8 cellular contexts compared by ENCODE assay signal in genomic region chr7:92244803-92245486, GRCh38. TPM values are rescaled to one million over a fixed set of nuclear protein-coding genes. Genes with fewer than 3 reads are reported as not detected.
A peak's percentile ranks its signal among the peaks of the same experiment; 100 is the strongest.
DNase-seq lines count a peak whose midpoint lies in the region; ATAC-seq, FAIRE-seq and TF ChIP-seq lines count a peak whose summit lies in the region.

No MANE protein-coding gene starts in this region.

- intact Hi-C loops in head of caudate nucleus (cut with DNase I) = loop anchor here (5.0 to 10.0 kb wide), 3 partner anchors 50 to 180 kb away; partner anchors contain the start of gene CYP51A1

- ATAC-seq in RWPE2 (ENCODE audit: low read depth) = no peak

- H3K14ac ChIP-seq in H1 (ENCODE audit: insufficient read length) = no peak overlapping the region

- H4K20me1 ChIP-seq in H1 (replicated peaks in 1 of 2; ENCODE audit: control insufficient read depth in 1 of 2, insufficient read depth in 2 of 2, low read length in 2 of 2) = peaks cover 0 to 5% of the 10 kb centered on the region in 2 experiments

- H2AK5ac ChIP-seq in H1 (ENCODE audit: low read depth, low read length) = no peak overlapping the region

- POLR2A ChIA-PET in H1 (lab: Charles Lee; ENCODE audit: partially characterized antibody) = interaction anchor here (0.6 to 2.3 kb wide), 20 partner anchors 8 to 283 kb away, joined by 3 to 12 read pairs (median 4); partner anchors contain the start of genes CYP51A1, GATAD1, PEX1 and RBM48

- H3K27me3 ChIP-seq in RWPE2 (ENCODE audit: insufficient read depth, poor library complexity, severe bottlenecking) = no peaks in the 10 kb centered on the region
- H3K27me3 ChIP-seq in H1 (replicated peaks in 1 of 4; ENCODE audit: control insufficient read depth in 3 of 4, extremely low read depth in 1 of 4, insufficient read depth in 3 of 4, low read length in 3 of 4) = no peaks in the 10 kb centered on the region
- H3K27me3 ChIP-seq in muscle layer of colon (ENCODE audit: control insufficient read depth in 1 of 2, insufficient read depth in 2 of 2, low read length in 2 of 2) = no peaks in the 10 kb centered on the region

- H2BK15ac ChIP-seq in H1 (ENCODE audit: low read length) = no peak overlapping the region

- H3K56ac ChIP-seq in H1 (replicated peaks; ENCODE audit: insufficient read length, low read depth, low read length) = no peak overlapping the region

- H3K4me1 Mint-ChIP-seq in HFFc6 (ENCODE audit: low read depth) = peaks cover 35% of the 10 kb centered on the region

- H4K5ac ChIP-seq in H1 (ENCODE audit: insufficient read length, low read depth, low read length) = no peak overlapping the region

- H3K36me3 ChIP-seq in RWPE2 (ENCODE audit: low read depth) (peaks cover 37% of the 10 kb centered on the region), H1 (ENCODE audit: control insufficient read depth in 2 of 4, insufficient read depth in 4 of 4, low read length in 3 of 4) (peaks cover 0 to 19% (median 3%) of the 10 kb centered on the region in 4 experiments; a peak in 2 of 8 replicates), muscle layer of colon (ENCODE audit: insufficient read depth, low read length) (no peaks in the 10 kb centered on the region)

- peak overlapping the region; percentile 74 for H2AFZ ChIP-seq in H1 (ENCODE audit: low read length)

- H3K4me3 Mint-ChIP-seq in HFFc6 = peak overlapping the region; percentile 98

- TF ChIP-seq CTCF in HFFc6 (IDR thresholded peaks at IDR 0.05) (no peak; the same call in 1 of the 2 replicates), RWPE2 (IDR thresholded peaks at IDR 0.05; ENCODE audit: poor library complexity, severe bottlenecking) (no peak), H1 (IDR thresholded peaks at IDR 0.05; ENCODE audit: control extremely low read depth in 1 of 3, insufficient read depth in 1 of 3, low read depth in 1 of 3, low read length in 3 of 3) (no peak)

- no peak overlapping the region for H2BK12ac ChIP-seq in H1 (ENCODE audit: low read depth, low read length)

- peaks cover 4 to 53% of the 10 kb centered on the region in 2 experiments; a peak in 3 of 4 replicates for H3K79me2 ChIP-seq in H1 (ENCODE audit: control insufficient read depth in 1 of 2, insufficient read depth in 2 of 2, low read length in 2 of 2)

- CTCF ChIA-PET in H1 (lab: Charles Lee; ENCODE audit: partially characterized antibody) = interaction anchor here (1.0 to 2.0 kb wide), 6 partner anchors 15 to 365 kb away, joined by 3 to 9 read pairs (median 4); partner anchors contain the start of genes GATAD1 and LRRD1

- H3K27ac Mint-ChIP-seq in HFFc6 = peak overlapping the region; percentile 100

- peak overlapping the region; percentile 38; the same call in 1 of the 2 replicates for H3K18ac ChIP-seq in H1 (ENCODE audit: extremely low read depth, low read length)

- H2BK20ac ChIP-seq in H1 (ENCODE audit: low read length) = no peak overlapping the region

- DNase-seq in HFFc6 (peak; percentile 15), RWPE2 (ENCODE audit: low spot score) (no peak), H1 (ENCODE audit: low read depth in 1 of 2, low spot score in 2 of 2) (no peak), ureter (ENCODE audit: low spot score) (no peak), retina (no peak), head of caudate nucleus (no peak)

- H3K27ac ChIP-seq in RWPE2 (ENCODE audit: poor library complexity, severe bottlenecking) (peak overlapping the region; percentile 68), H1 (ENCODE audit: low read depth, low read length) (peak overlapping the region; percentile 47; the same call in 1 of the 2 replicates), muscle layer of colon (ENCODE audit: low read depth, low read length) (peak overlapping the region; percentile 98)

- TF ChIP-seq POLR2A in H1 (IDR thresholded peaks at IDR 0.05; ENCODE audit: control extremely low read depth in 1 of 2, low read depth in 2 of 2, low read length in 2 of 2) = no peak

- TF ChIP-seq RAD21 in H1 (IDR thresholded peaks at IDR 0.05 in 1 of 2, conservative IDR thresholded peaks at IDR 0.05 in 1 of 2; ENCODE audit: low read depth in 2 of 2, low read length in 2 of 2) = no peak

- H3K9me3 ChIP-seq in RWPE2 (ENCODE audit: severe bottlenecking) = no peaks in the 10 kb centered on the region
- H3K9me3 ChIP-seq in H1 (ENCODE audit: insufficient read depth in 2 of 2, low read depth in 1 of 2, low read length in 1 of 2) = no peaks in the 10 kb centered on the region
- no peaks in the 10 kb centered on the region for H3K9me3 ChIP-seq in muscle layer of colon (ENCODE audit: low read length)

- H4K91ac ChIP-seq in H1 (replicated peaks; ENCODE audit: insufficient read length, low read length) = peak overlapping the region; percentile 39

- H3K4me1 ChIP-seq in RWPE2 (ENCODE audit: insufficient read depth, poor library complexity, severe bottlenecking) = peaks cover 13% of the 10 kb centered on the region
- H3K4me1 ChIP-seq in H1 (replicated peaks in 1 of 4; ENCODE audit: control insufficient read depth in 3 of 4, insufficient read depth in 4 of 4, low read length in 3 of 4) = peaks cover 0 to 5% (median 1%) of the 10 kb centered on the region in 4 experiments; a peak in 5 of 7 replicates
- peaks cover 29% of the 10 kb centered on the region for H3K4me1 ChIP-seq in muscle layer of colon (ENCODE audit: insufficient read depth, low read length)

- H3K4ac ChIP-seq in H1 (replicated peaks; ENCODE audit: insufficient read length, low read depth, low read length) = no peak overlapping the region

- H3K27me3 Mint-ChIP-seq in HFFc6 (ENCODE audit: insufficient read depth) = no peaks in the 10 kb centered on the region

- H4K8ac ChIP-seq in H1 (ENCODE audit: extremely low read depth, insufficient read depth, low read length) = 0 out of 2 replicates have a peak overlapping the region, but pooled peaks have one; percentile 29

- 10% methylated on average over 11 of the region's 11 CpGs; no CpG with 5 or more reads in 1 of the 2 experiments for WGBS in H1 (ENCODE audit: extremely low coverage in 1 of 2, insufficient coverage in 1 of 2, insufficient read length in 1 of 2, insufficient replicate concordance in 2 of 2, low coverage in 1 of 2, low lambda C conversion rate in 2 of 2, missing lambda C conversion rate in 1 of 2), 2 experiments

- H3K9ac ChIP-seq in H1 (replicated peaks in 1 of 4; ENCODE audit: extremely low read depth in 1 of 4, low read depth in 3 of 4, low read length in 3 of 4) = peak overlapping the region; percentile 77 to 92 (median 86)
- peak overlapping the region; percentile 80 for H3K9ac ChIP-seq in muscle layer of colon (ENCODE audit: low read length)

- H3K36me3 Mint-ChIP-seq in HFFc6 (ENCODE audit: low read depth) = no peaks in the 10 kb centered on the region; the same call in 1 of the 2 replicates

- H3K4me2 ChIP-seq in H1 (ENCODE audit: insufficient read depth in 1 of 2, low read depth in 2 of 2, low read length in 2 of 2) = peak overlapping the region; percentile 74 to 84

- H3K23ac ChIP-seq in H1 (ENCODE audit: insufficient read length) = no peak overlapping the region

- TF ChIP-seq EP300 in H1 (IDR thresholded peaks at IDR 0.05; ENCODE audit: borderline replicate concordance in 1 of 2, low read depth in 2 of 2, low read length in 2 of 2) = no peak

- no peak overlapping the region for H2BK120ac ChIP-seq in H1 (replicated peaks; ENCODE audit: low read depth, low read length)

- no peak for FAIRE-seq in H1 (lab: Jason Lieb, UNC)

- H3K79me1 ChIP-seq in H1 (ENCODE audit: low read depth, low read length) = peaks cover 2% of the 10 kb centered on the region; the same call in 1 of the 2 replicates

- H2BK5ac ChIP-seq in H1 (ENCODE audit: low read depth, low read length) = peak overlapping the region; percentile 87

- H3K23me2 ChIP-seq in H1 (ENCODE audit: low read depth, low read length) = peaks cover 11% of the 10 kb centered on the region; the same call in 1 of the 2 replicates

- no peaks in the 10 kb centered on the region for H3K9me3 Mint-ChIP-seq in HFFc6

- H3K4me3 ChIP-seq in GM08714 (ENCODE audit: low read length) (peak overlapping the region; percentile 85), RWPE2 (ENCODE audit: severe bottlenecking) (peak overlapping the region; percentile 54), H1 (ENCODE audit: extremely low read depth in 1 of 4, insufficient read depth in 2 of 4, low read depth in 3 of 4, low read length in 4 of 4) (peak overlapping the region; percentile 87 to 97 (median 93)), muscle layer of colon (ENCODE audit: low read depth in 1 of 2, low read length in 2 of 2) (peak overlapping the region; percentile 75 to 91)

TF ChIP-seq in H1, 55 proteins besides CTCF, POLR2A, EP300 and RAD21 (continues in another document):
- TF ChIP-seq USF2 (IDR thresholded peaks at IDR 0.05; ENCODE audit: low read length) = no peak

RNA-seq across cellular contexts. Expression of gene KRIT1, which starts 0.8 kb away (rescaled TPM):
- total RNA-seq in HFFc6 (2021; fragmentation: NEBNext Ultra II Directional; extraction: Animal tissue kit (Norgen Biotek cat#: 25700)) = 10 to 100 TPM; 25.9 to 29.3 (median 28.0) TPM
- total RNA-seq in H1 (2021; fragmentation: NEBNext Ultra II Directional; extraction: Animal tissue kit (Norgen Biotek cat#: 25700)) = 28.7 and 28.8 TPM in 2 replicates
- polyA plus RNA-seq in H1 (2011; rRNA removed) = 11.9 and 14.3 TPM in 2 replicates
- 22.4 TPM for polyA plus RNA-seq in H1 (2011; cell fraction: cytosol; rRNA removed)
- 21.5 TPM for polyA plus RNA-seq in H1 (2011; cell fraction: nucleus; rRNA removed)
- 16.2 to 27.6 TPM (median 19.6 TPM) in 4 replicates for polyA plus RNA-seq in H1 (2012, experiment 1 of 2)
- 2.3 TPM for polyA plus RNA-seq in H1 (2012, experiment 2 of 2)
- 24.6 TPM for polyA plus RNA-seq in H1 (2013, experiment 1 of 2)
- polyA plus RNA-seq in H1 (2013, experiment 2 of 2) = 23.0 TPM
- polyA minus RNA-seq in H1 (2011; rRNA and poly(A)+ RNA removed) = 39.0 and 60.6 TPM in 2 replicates
- 12.4 TPM for polyA minus RNA-seq in H1 (2011; cell fraction: cytosol; rRNA and poly(A)+ RNA removed)
- polyA minus RNA-seq in H1 (2011; cell fraction: nucleus; rRNA and poly(A)+ RNA removed) = 76.0 TPM
- 49.4 TPM for total RNA-seq in ureter

RNA-seq across cellular contexts. Expression of gene ANKIB1, which starts 0.8 kb away (rescaled TPM):
- total RNA-seq in HFFc6 (2021; fragmentation: NEBNext Ultra II Directional; extraction: Animal tissue kit (Norgen Biotek cat#: 25700)) = 10 to 100 TPM; 52.7 to 68.4 (median 63.8) TPM
- 43.0 and 43.8 TPM in 2 replicates for total RNA-seq in H1 (2021; fragmentation: NEBNext Ultra II Directional; extraction: Animal tissue kit (Norgen Biotek cat#: 25700))
- polyA plus RNA-seq in H1 (2011; rRNA removed) = 12.5 and 19.2 TPM in 2 replicates
- polyA plus RNA-seq in H1 (2011; cell fraction: cytosol; rRNA removed) = 18.9 TPM
- 40.3 TPM for polyA plus RNA-seq in H1 (2011; cell fraction: nucleus; rRNA removed)
- 16.4 to 27.3 TPM (median 20.0 TPM) in 4 replicates for polyA plus RNA-seq in H1 (2012, experiment 1 of 2)
- polyA plus RNA-seq in H1 (2012, experiment 2 of 2) = 1.6 TPM
- 28.8 TPM for polyA plus RNA-seq in H1 (2013, experiment 1 of 2)
- 29.1 TPM for polyA plus RNA-seq in H1 (2013, experiment 2 of 2)
- polyA minus RNA-seq in H1 (2011; rRNA and poly(A)+ RNA removed) = 58.3 and 67.9 TPM in 2 replicates
- 19.7 TPM for polyA minus RNA-seq in H1 (2011; cell fraction: cytosol; rRNA and poly(A)+ RNA removed)
- 60.1 TPM for polyA minus RNA-seq in H1 (2011; cell fraction: nucleus; rRNA and poly(A)+ RNA removed)
- total RNA-seq in ureter = 78.0 TPM

Comparison
In these comparisons a context has a peak if more than half of its experiments do, and no peak if none do; other contexts are left out.
1. H3K27ac ChIP-seq: peak in every context shown above with its lines; median percentile 98 in muscle layer of colon; 68 in RWPE2; 47 in H1.